ENCODE assay signal across 1 cellular context in the genomic region with DNA sequence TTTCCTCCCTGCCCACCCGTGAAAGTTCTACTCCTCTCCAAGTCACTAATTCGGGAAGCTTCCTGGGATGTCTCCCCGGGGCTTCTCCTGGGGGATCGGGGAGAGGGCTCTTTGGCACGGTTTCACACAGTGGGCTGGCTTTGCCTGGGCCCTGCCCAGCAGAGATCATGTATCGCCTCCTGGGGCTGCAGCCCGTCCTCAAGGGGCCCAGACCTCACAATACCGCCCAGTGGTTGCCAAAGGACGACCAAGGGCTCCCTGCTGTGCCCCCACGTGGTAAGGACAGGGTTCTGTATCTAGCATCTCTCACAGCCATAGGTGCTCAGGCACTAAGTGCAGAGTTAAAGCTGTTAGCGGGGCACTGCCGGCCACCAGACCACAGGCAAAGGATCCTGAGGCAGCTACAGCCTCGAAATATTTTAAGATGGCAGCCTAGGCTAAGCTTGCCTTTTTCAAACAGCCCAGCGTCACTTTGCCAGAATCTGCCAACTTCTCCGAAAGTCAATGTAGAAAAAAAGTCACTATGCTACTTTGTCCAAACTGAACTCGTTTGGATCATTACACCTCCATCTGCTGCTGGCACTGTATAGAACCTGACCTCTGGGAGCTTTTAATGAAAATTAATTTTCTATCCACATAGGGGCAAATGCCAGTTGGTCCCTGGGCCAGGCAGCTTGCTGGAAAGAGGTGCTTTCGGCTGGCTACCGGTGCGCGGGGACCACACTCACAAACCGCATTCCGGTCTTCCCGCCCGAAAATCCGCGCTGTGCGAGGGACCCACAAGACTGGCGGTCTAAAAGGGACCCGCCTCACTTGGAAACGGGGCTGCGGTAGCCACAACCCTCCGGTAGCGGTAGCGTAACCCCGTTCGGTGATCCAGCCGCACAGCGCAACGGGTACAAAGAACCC.
TF ChIP-seq lines count a peak whose summit lies in the region.

No MANE protein-coding gene starts in this region.

TF ChIP-seq in GM23338, 12 proteins besides CTCF, POLR2A, EP300 and RAD21:
- TF ChIP-seq, protein P1, sequence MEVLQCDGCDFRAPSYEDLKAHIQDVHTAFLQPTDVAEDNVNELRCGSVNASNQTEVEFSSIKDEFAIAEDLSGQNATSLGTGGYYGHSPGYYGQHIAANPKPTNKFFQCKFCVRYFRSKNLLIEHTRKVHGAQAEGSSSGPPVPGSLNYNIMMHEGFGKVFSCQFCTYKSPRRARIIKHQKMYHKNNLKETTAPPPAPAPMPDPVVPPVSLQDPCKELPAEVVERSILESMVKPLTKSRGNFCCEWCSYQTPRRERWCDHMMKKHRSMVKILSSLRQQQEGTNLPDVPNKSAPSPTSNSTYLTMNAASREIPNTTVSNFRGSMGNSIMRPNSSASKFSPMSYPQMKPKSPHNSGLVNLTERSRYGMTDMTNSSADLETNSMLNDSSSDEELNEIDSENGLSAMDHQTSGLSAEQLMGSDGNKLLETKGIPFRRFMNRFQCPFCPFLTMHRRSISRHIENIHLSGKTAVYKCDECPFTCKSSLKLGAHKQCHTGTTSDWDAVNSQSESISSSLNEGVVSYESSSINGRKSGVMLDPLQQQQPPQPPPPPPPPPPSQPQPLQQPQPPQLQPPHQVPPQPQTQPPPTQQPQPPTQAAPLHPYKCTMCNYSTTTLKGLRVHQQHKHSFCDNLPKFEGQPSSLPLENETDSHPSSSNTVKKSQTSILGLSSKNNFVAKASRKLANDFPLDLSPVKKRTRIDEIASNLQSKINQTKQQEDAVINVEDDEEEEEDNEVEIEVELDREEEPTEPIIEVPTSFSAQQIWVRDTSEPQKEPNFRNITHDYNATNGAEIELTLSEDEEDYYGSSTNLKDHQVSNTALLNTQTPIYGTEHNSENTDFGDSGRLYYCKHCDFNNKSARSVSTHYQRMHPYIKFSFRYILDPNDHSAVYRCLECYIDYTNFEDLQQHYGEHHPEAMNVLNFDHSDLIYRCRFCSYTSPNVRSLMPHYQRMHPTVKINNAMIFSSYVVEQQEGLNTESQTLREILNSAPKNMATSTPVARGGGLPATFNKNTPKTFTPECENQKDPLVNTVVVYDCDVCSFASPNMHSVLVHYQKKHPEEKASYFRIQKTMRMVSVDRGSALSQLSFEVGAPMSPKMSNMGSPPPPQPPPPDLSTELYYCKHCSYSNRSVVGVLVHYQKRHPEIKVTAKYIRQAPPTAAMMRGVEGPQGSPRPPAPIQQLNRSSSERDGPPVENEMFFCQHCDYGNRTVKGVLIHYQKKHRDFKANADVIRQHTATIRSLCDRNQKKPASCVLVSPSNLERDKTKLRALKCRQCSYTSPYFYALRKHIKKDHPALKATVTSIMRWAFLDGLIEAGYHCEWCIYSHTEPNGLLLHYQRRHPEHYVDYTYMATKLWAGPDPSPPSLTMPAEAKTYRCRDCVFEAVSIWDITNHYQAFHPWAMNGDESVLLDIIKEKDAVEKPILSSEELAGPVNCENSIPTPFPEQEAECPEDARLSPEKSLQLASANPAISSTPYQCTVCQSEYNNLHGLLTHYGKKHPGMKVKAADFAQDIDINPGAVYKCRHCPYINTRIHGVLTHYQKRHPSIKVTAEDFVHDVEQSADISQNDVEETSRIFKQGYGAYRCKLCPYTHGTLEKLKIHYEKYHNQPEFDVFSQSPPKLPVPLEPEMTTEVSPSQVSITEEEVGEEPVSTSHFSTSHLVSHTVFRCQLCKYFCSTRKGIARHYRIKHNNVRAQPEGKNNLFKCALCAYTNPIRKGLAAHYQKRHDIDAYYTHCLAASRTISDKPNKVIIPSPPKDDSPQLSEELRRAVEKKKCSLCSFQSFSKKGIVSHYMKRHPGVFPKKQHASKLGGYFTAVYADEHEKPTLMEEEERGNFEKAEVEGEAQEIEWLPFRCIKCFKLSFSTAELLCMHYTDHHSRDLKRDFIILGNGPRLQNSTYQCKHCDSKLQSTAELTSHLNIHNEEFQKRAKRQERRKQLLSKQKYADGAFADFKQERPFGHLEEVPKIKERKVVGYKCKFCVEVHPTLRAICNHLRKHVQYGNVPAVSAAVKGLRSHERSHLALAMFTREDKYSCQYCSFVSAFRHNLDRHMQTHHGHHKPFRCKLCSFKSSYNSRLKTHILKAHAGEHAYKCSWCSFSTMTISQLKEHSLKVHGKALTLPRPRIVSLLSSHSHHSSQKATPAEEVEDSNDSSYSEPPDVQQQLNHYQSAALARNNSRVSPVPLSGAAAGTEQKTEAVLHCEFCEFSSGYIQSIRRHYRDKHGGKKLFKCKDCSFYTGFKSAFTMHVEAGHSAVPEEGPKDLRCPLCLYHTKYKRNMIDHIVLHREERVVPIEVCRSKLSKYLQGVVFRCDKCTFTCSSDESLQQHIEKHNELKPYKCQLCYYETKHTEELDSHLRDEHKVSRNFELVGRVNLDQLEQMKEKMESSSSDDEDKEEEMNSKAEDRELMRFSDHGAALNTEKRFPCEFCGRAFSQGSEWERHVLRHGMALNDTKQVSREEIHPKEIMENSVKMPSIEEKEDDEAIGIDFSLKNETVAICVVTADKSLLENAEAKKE (CRISPR knock-in tag; IDR thresholded peaks at IDR 0.05) = no peak
- TF ChIP-seq EZH2phosphoT487 (IDR thresholded peaks at IDR 0.05; ENCODE audit: unreplicated experiment) (no peak), CREB1 (CRISPR knock-in tag; IDR thresholded peaks at IDR 0.05; ENCODE audit: low read depth) (no peak), NANOG (IDR thresholded peaks at IDR 0.05; ENCODE audit: borderline replicate concordance) (no peak), ZNF331 (CRISPR knock-in tag; IDR thresholded peaks at IDR 0.05; ENCODE audit: low read depth) (no peak), JUNB (IDR thresholded peaks at IDR 0.05; ENCODE audit: unreplicated experiment) (no peak), STAT1 (IDR thresholded peaks at IDR 0.05; ENCODE audit: unreplicated experiment) (no peak), ZNF114 (CRISPR knock-in tag; IDR thresholded peaks at IDR 0.05) (no peak), POLR2AphosphoS5 (IDR thresholded peaks at IDR 0.05; ENCODE audit: low read depth) (no peak), EZH2 (IDR thresholded peaks at IDR 0.05; ENCODE audit: low read depth, unreplicated experiment) (no peak)
- TF ChIP-seq, protein P2, sequence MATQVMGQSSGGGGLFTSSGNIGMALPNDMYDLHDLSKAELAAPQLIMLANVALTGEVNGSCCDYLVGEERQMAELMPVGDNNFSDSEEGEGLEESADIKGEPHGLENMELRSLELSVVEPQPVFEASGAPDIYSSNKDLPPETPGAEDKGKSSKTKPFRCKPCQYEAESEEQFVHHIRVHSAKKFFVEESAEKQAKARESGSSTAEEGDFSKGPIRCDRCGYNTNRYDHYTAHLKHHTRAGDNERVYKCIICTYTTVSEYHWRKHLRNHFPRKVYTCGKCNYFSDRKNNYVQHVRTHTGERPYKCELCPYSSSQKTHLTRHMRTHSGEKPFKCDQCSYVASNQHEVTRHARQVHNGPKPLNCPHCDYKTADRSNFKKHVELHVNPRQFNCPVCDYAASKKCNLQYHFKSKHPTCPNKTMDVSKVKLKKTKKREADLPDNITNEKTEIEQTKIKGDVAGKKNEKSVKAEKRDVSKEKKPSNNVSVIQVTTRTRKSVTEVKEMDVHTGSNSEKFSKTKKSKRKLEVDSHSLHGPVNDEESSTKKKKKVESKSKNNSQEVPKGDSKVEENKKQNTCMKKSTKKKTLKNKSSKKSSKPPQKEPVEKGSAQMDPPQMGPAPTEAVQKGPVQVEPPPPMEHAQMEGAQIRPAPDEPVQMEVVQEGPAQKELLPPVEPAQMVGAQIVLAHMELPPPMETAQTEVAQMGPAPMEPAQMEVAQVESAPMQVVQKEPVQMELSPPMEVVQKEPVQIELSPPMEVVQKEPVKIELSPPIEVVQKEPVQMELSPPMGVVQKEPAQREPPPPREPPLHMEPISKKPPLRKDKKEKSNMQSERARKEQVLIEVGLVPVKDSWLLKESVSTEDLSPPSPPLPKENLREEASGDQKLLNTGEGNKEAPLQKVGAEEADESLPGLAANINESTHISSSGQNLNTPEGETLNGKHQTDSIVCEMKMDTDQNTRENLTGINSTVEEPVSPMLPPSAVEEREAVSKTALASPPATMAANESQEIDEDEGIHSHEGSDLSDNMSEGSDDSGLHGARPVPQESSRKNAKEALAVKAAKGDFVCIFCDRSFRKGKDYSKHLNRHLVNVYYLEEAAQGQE (IDR thresholded peaks at IDR 0.05; ENCODE audit: unreplicated experiment) = no peak
- TF ChIP-seq, protein P3, sequence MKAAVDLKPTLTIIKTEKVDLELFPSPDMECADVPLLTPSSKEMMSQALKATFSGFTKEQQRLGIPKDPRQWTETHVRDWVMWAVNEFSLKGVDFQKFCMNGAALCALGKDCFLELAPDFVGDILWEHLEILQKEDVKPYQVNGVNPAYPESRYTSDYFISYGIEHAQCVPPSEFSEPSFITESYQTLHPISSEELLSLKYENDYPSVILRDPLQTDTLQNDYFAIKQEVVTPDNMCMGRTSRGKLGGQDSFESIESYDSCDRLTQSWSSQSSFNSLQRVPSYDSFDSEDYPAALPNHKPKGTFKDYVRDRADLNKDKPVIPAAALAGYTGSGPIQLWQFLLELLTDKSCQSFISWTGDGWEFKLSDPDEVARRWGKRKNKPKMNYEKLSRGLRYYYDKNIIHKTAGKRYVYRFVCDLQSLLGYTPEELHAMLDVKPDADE (IDR thresholded peaks at IDR 0.05) = no peak
